2 cellular contexts compared by ENCODE assay signal in genomic region chr15:65996901-65997300, GRCh38.
TF ChIP-seq lines count a peak whose summit lies in the region.

No MANE protein-coding gene starts in this region.

TF ChIP-seq in K562, 482 proteins besides CTCF, POLR2A, EP300 and RAD21:
- TF ChIP-seq HDAC2 (IDR thresholded peaks at IDR 0.05) (no peak), SPI1 (IDR thresholded peaks at IDR 0.05; ENCODE audit: borderline replicate concordance, low read depth, low read length) (peak; percentile 32; the same call in 1 of the 2 replicates), TCF7 (IDR thresholded peaks at IDR 0.05; ENCODE audit: borderline replicate concordance) (no peak), EP400 (IDR thresholded peaks at IDR 0.05) (no peak), NCOR1 (IDR thresholded peaks at IDR 0.05) (no peak), MEIS2 (IDR thresholded peaks at IDR 0.05; ENCODE audit: partially characterized antibody) (no peak)

TF ChIP-seq in H1, 55 proteins besides CTCF, POLR2A, EP300 and RAD21:
- TF ChIP-seq POU5F1 (IDR thresholded peaks at IDR 0.05; ENCODE audit: low read depth, low read length) (no peak), NANOG (IDR thresholded peaks at IDR 0.05; ENCODE audit: insufficient read depth, low read depth, low read length, poor library complexity, severe bottlenecking) (no peak), CREB1 (IDR thresholded peaks at IDR 0.05) (no peak), CBX8 (IDR thresholded peaks at IDR 0.05; ENCODE audit: borderline replicate concordance, low read depth, low read length) (no peak), ATF3 (IDR thresholded peaks at IDR 0.05; ENCODE audit: insufficient read depth, low read depth, low read length) (no peak), JUND (IDR thresholded peaks at IDR 0.05; ENCODE audit: low read length) (no peak), CBX5 (IDR thresholded peaks at IDR 0.05; ENCODE audit: low read depth, low read length) (no peak), MAX (IDR thresholded peaks at IDR 0.05) (no peak), KDM1A (IDR thresholded peaks at IDR 0.05; ENCODE audit: borderline replicate concordance, low read length) (no peak)
